24 cellular contexts compared by ENCODE assay signal in the genomic region with DNA sequence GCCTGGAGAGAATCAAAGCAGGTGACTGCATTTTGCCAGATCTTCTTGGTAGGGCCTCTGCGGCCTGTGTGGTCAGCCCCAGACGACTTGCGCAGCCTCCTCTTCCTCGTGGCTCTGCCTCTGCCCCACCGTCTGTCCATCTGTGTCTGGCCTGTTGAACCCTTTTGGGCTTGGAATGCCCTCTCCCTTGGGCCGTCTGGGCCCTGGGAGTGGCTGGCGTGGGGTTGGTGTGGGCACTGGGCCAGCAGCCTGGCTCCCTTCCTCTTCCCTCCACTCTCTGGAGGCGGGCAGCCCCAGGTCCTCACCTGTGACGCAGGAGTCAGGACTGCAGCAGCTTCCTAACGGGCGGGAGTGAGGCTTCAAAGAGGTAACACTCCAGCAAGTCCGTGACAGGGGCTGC. TPM values are rescaled to one million over a fixed set of nuclear protein-coding genes. Genes with fewer than 3 reads are reported as not detected.
A peak's percentile ranks its signal among the peaks of the same experiment; 100 is the strongest.
DNase-seq lines count a peak whose midpoint lies in the region; ATAC-seq and TF ChIP-seq lines count a peak whose summit lies in the region.
"Had no signal": no experiment of that assay in that cellular context is flagged by ENCODE, and none has a peak within 500 bp of the region (broad histone marks: within the 10 kb centered on the region; RNA-seq: fewer than 3 reads in every experiment).

No MANE protein-coding gene starts in this region.

- ATAC-seq in heart left ventricle: peak in 3 of 4 donors; percentile 31 to 71 (median 54)
- ATAC-seq: left lobe of liver had no signal

- no peaks in the 10 kb centered on the region for H3F3A ChIP-seq in PC-9 (ENCODE audit: insufficient read depth, low read depth)

- H3K36me3 ChIP-seq in PC-9 (ENCODE audit: low read depth) (no peaks in the 10 kb centered on the region), heart left ventricle (no peaks in the 10 kb centered on the region), neuronal stem cell (replicated peaks in 1 of 2; ENCODE audit: control insufficient read depth in 2 of 2, insufficient read depth in 2 of 2, low read length in 2 of 2) (no peaks in the 10 kb centered on the region)
- H3K36me3 ChIP-seq: neutrophil, SJSA1, WERI-Rb-1 had no signal

- H3K79me2 ChIP-seq in PC-9 (ENCODE audit: low read depth): no peaks in the 10 kb centered on the region

- H2AFZ ChIP-seq in PC-9 (no peak overlapping the region), neuronal stem cell (ENCODE audit: low read length) (no peak overlapping the region)

- no peak overlapping the region for H3K27ac ChIP-seq in PC-9
- peak overlapping the region; percentile 65 to 97 (median 86) for H3K27ac ChIP-seq in heart left ventricle
- no peak overlapping the region for H3K27ac ChIP-seq in neuronal stem cell (replicated peaks; ENCODE audit: low read length)
- H3K27ac ChIP-seq: neutrophil, SJSA1, WERI-Rb-1 had no signal

- H3K23ac ChIP-seq in neuronal stem cell (ENCODE audit: low read depth, low read length, poor library complexity): no peak overlapping the region

- H3K27me3 ChIP-seq in PC-9 (ENCODE audit: insufficient read depth, low read depth): no peaks in the 10 kb centered on the region
- H3K27me3 ChIP-seq in heart left ventricle: no peaks in the 10 kb centered on the region
- H3K27me3 ChIP-seq in neuronal stem cell (ENCODE audit: control insufficient read depth in 3 of 3, insufficient read depth in 3 of 3, low read depth in 1 of 3, low read length in 3 of 3): peaks cover 0 to 24% (median 0%) of the 10 kb centered on the region in 3 experiments
- H3K27me3 ChIP-seq: SJSA1 had no signal

- H3K9me3 ChIP-seq in PC-9 (ENCODE audit: insufficient read depth, low read depth) (no peaks in the 10 kb centered on the region), heart left ventricle (no peaks in the 10 kb centered on the region), neuronal stem cell (replicated peaks in 1 of 2; ENCODE audit: control insufficient read depth in 2 of 2, insufficient read depth in 1 of 2, low read depth in 1 of 2, low read length in 2 of 2) (no peaks in the 10 kb centered on the region)
- H3K9me3 ChIP-seq: neutrophil, SJSA1 had no signal

- H2AK5ac ChIP-seq in neuronal stem cell (ENCODE audit: low read depth, low read length): peak overlapping the region; percentile 93

- peak overlapping the region; percentile 10 for H3K4ac ChIP-seq in neuronal stem cell (ENCODE audit: low read length)

- H2BK12ac ChIP-seq in neuronal stem cell (ENCODE audit: low read length): no peak overlapping the region

- H3K18ac ChIP-seq in neuronal stem cell (ENCODE audit: low read length): peak overlapping the region; percentile 49

- no peaks in the 10 kb centered on the region for H4K20me1 ChIP-seq in PC-9 (ENCODE audit: insufficient read depth)

- H3K79me1 ChIP-seq in neuronal stem cell (ENCODE audit: low read depth, low read length): no peaks in the 10 kb centered on the region

- H3K9ac ChIP-seq in neuronal stem cell (ENCODE audit: low read depth, low read length, poor library complexity): no peak overlapping the region

- TF ChIP-seq POLR2A in heart left ventricle (IDR thresholded peaks at IDR 0.05): no peak

- H2BK5ac ChIP-seq in neuronal stem cell (ENCODE audit: low read length): no peak overlapping the region

- H3K9me2 ChIP-seq in PC-9 (ENCODE audit: insufficient read depth): no peaks in the 10 kb centered on the region

- H2BK120ac ChIP-seq in neuronal stem cell (ENCODE audit: low read depth, low read length): no peak overlapping the region

- H4K91ac ChIP-seq in neuronal stem cell (ENCODE audit: low read depth, low read length, poor library complexity): no peak overlapping the region

- H3K4me1 ChIP-seq in PC-9 (replicated peaks; ENCODE audit: insufficient read depth): peaks cover 11% of the 10 kb centered on the region; the same call in 1 of the 2 replicates
- peaks cover 0 to 47% (median 11%) of the 10 kb centered on the region in 12 donors for H3K4me1 ChIP-seq in heart left ventricle
- H3K4me1 ChIP-seq in neuronal stem cell (ENCODE audit: control insufficient read depth in 2 of 2, insufficient read depth in 1 of 2, low read depth in 1 of 2, low read length in 2 of 2): peaks cover 0 to 13% of the 10 kb centered on the region in 2 donors

- H3K4me3 ChIP-seq in PC-9: no peak overlapping the region
- H3K4me3 ChIP-seq in heart left ventricle: peak overlapping the region in 1 of 12 donors; percentile 1
- H3K4me3 ChIP-seq in neuronal stem cell (ENCODE audit: low read length in 2 of 2): no peak overlapping the region
- H3K4me3 ChIP-seq: SJSA1 had no signal

- H3K4me2 ChIP-seq in PC-9 (0 out of 2 replicates have a peak overlapping the region, but pooled peaks have one; percentile 13), neuronal stem cell (ENCODE audit: insufficient read depth, low read length, poor library complexity, severe bottlenecking) (no peak overlapping the region)

- CTCF ChIA-PET in PC-9 (lab: Charles Lee): no interaction called here

- BruUV-seq in PC-9 (replicated peaks; lab: Mats Ljungman, UMichigan): no TSS peak

- peak; percentile 53 for DNase-seq in DMS79 treated with DMSO at 0.1 percent for 48 hours (lab: John Stamatoyannopoulos, UW)
- peak in 1 of 2 experiments; percentile 17 for DNase-seq in PC-9
- DNase-seq in heart left ventricle: peak in 1 of 5 donors; percentile 73
- no peak for DNase-seq in neuronal stem cell (ENCODE audit: low spot score)
- DNase-seq in activated CD8-positive, alpha-beta memory T cell treated with anti-CD3 and anti-CD28 coated beads, Interleukin-2, amount 50 U/mL, for 4 hours: no peak
- no peak for DNase-seq in NOMO-1 (lab: John Stamatoyannopoulos, UW; ENCODE audit: unreplicated experiment in 2 of 2)
- DNase-seq in activated CD4-positive, alpha-beta T cell treated with anti-CD3 and anti-CD28 coated beads for 1 hour: no peak
- DNase-seq in cortex of kidney (lab: John Stamatoyannopoulos, UW): no peak
- DNase-seq: ACHN; activated CD4-positive, alpha-beta T cell treated with anti-CD3 and anti-CD28 coated beads, Interleukin-2, amount 50 U/mL, for 48 hours; activated gamma-delta T cell; activated T-cell treated with anti-CD3 and anti-CD28 coated beads for 4 hours; NCI-H146; NCI-H82; retina; T-helper 2 cell; WERI-Rb-1 had no signal

- H2BK15ac ChIP-seq in neuronal stem cell (ENCODE audit: low read length): peak overlapping the region; percentile 30

- no peak overlapping the region for H4K8ac ChIP-seq in neuronal stem cell (ENCODE audit: low read depth, low read length)

- intact Hi-C loops in PC-9 (cut with micrococcal nuclease; ENCODE audit: unreplicated experiment) (no loop called here), heart left ventricle (cut with DNase I) (no loop called here)

- peak overlapping the region; percentile 83 for H3K14ac ChIP-seq in neuronal stem cell (ENCODE audit: low read length)

- TF ChIP-seq CTCF in PC-9 (conservative IDR thresholded peaks at IDR 0.05) (no peak), heart left ventricle (IDR thresholded peaks at IDR 0.05) (no peak)

- POLR2A ChIA-PET in PC-9 (lab: Charles Lee; ENCODE audit: unreplicated experiment): no interaction called here

- 29 to 59% (median 54%) methylated on average over 7 to 12 of the region's 12 CpGs for WGBS in heart left ventricle, 4 donors
- WGBS in neuronal stem cell (ENCODE audit: extremely low coverage in 2 of 2, insufficient read length in 2 of 2, insufficient replicate concordance in 1 of 2), 2 donors: no CpG with 5 or more reads among the region's 12 CpGs

RNA-seq across cellular contexts. Expression of gene CCDC197, which starts 9.7 kb away (rescaled TPM):
- total RNA-seq in PC-9 (2021) (not detected in 2 replicates), heart left ventricle (1 to 10 TPM in 3 of 9 donors, under 1 TPM in 3, not detected in 3; 0.26 to 1.4 (median 0.95) TPM)
- polyA plus RNA-seq in heart left ventricle: under 1 TPM in 1 of 2 donors, not detected in 1; 0.23 TPM
- not detected for polyA plus RNA-seq in neuronal stem cell (2013, experiment 1 of 2)
- not detected for polyA plus RNA-seq in neuronal stem cell (2013, experiment 2 of 2)
- total RNA-seq: epithelial cell of proximal tubule, frontal cortex, left lobe of liver, mucosa of gallbladder, SJSA1, temporal lobe had no signal

RNA-seq across cellular contexts. Expression of gene ASB2, which starts 11.0 kb away (rescaled TPM):
- not detected in 2 replicates for total RNA-seq in PC-9 (2021)
- total RNA-seq in heart left ventricle: 100 to 1,000 TPM in 8 of 9 donors, 10 to 100 TPM in 1; 95.8 to 411 (median 166) TPM
- polyA plus RNA-seq in heart left ventricle: 100 to 1,000 TPM in 1 of 2 donors, 10 to 100 TPM in 1; 22.4 to 289 TPM
- polyA plus RNA-seq in neuronal stem cell (2013, experiment 1 of 2): 0.43 TPM
- polyA plus RNA-seq in neuronal stem cell (2013, experiment 2 of 2): 0.50 TPM
- total RNA-seq: temporal lobe had no signal

RNA-seq across cellular contexts. Expression of gene OTUB2, which starts 38.8 kb away (rescaled TPM):
- 0.43 and 0.55 TPM in 2 replicates for total RNA-seq in PC-9 (2021)
- total RNA-seq in heart left ventricle: under 1 TPM; 0.09 to 0.60 (median 0.38) TPM
- polyA plus RNA-seq in heart left ventricle: under 1 TPM; 0.19 to 0.50 TPM
- 5.1 TPM for polyA plus RNA-seq in neuronal stem cell (2013, experiment 1 of 2)
- polyA plus RNA-seq in neuronal stem cell (2013, experiment 2 of 2): 5.0 TPM

Comparison
In these comparisons a context has a peak if more than half of its experiments do, and no peak if none do; other contexts are left out.
1. H3K27ac ChIP-seq: peak in heart left ventricle (12 of 12); none in PC-9 (single experiment) and neuronal stem cell (single experiment).
2. RNA of gene ASB2, which starts 11.0 kb away (total RNA-seq): 95.8 to 411 TPM in heart left ventricle; not detected in PC-9; every median in the first group is over 10 times any median in the second.